In the genomic region with DNA sequence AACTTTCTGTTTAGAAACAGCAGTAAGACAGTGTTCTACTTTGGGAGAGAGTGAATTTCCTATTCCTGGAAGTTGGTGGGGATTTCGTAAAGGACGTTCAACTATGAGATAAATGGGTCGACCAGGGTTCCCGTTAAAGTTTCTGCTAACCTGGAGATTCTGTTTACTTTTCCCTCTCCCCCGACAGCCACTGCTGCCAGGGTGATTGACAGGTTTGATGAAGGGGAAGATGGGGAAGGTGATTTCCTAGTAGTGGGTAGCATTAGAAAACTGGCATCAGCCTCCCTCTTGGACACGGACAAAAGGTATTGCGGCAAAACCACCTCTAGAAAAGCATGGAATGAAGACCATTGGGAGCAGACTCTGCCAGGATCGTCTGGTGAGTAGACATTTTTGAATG, we compare ENCODE assay signal across 8 cellular contexts. TPM values are rescaled to one million over a fixed set of nuclear protein-coding genes. Genes with fewer than 3 reads are reported as not detected.
DNase-seq lines count a peak whose midpoint lies in the region; ATAC-seq, FAIRE-seq and TF ChIP-seq lines count a peak whose summit lies in the region.

No MANE protein-coding gene starts in this region.

- H2BK12ac ChIP-seq in mesenchymal stem cell (ENCODE audit: low read length in 2 of 2) = no peak overlapping the region

- H2AFZ ChIP-seq in GM12878 (ENCODE audit: control insufficient read depth, low read depth, low read length) = no peak overlapping the region
- no peak overlapping the region for H2AFZ ChIP-seq in mesenchymal stem cell (ENCODE audit: low read depth, low read length)

- H3K4me3 ChIP-seq in left ventricle myocardium inferior (peak overlapping the region; percentile 89), GM12878 (peak overlapping the region; percentile 91), mesenchymal stem cell (ENCODE audit: insufficient read depth in 1 of 2, low read depth in 1 of 2, low read length in 2 of 2) (peak overlapping the region in 1 of 2 experiments; percentile 96), urinary bladder (ENCODE audit: low read depth, low read length) (peak overlapping the region; percentile 83), adrenal gland (peak overlapping the region in 2 of 4 donors; percentile 72 to 78), prostate gland (peak overlapping the region in 1 of 2 donors; percentile 74)

- peaks cover 30% of the 10 kb centered on the region for H3K4me1 ChIP-seq in left ventricle myocardium inferior
- peaks cover 14% of the 10 kb centered on the region for H3K4me1 ChIP-seq in GM12878 (ENCODE audit: control insufficient read depth, insufficient read depth, low read length)
- peaks cover 6% of the 10 kb centered on the region for H3K4me1 ChIP-seq in mesenchymal stem cell (ENCODE audit: control insufficient read depth, insufficient read depth, low read depth, low read length)
- peaks cover 2% of the 10 kb centered on the region for H3K4me1 ChIP-seq in urinary bladder (ENCODE audit: insufficient read depth)
- peaks cover 17 to 25% of the 10 kb centered on the region in 2 donors for H3K4me1 ChIP-seq in adrenal gland (replicated peaks in 1 of 2)
- H3K4me1 ChIP-seq in prostate gland (replicated peaks) = no peaks in the 10 kb centered on the region

- peaks cover 19% of the 10 kb centered on the region for H3K79me1 ChIP-seq in mesenchymal stem cell (replicated peaks; ENCODE audit: low read length, poor library complexity, severe bottlenecking)

- RAD21 ChIA-PET in GM12878 (lab: Charles Lee; ENCODE audit: unreplicated experiment) = no interaction called here

- H3K9ac ChIP-seq in GM12878 (ENCODE audit: control insufficient read depth, insufficient read depth, low read length) = peak overlapping the region; percentile 93
- peak overlapping the region; percentile 95 for H3K9ac ChIP-seq in mesenchymal stem cell (ENCODE audit: low read length)

- TF ChIP-seq RAD21 in GM12878 (IDR thresholded peaks at IDR 0.05; ENCODE audit: insufficient read depth, low read depth, low read length) = no peak

- WGBS in GM12878 (ENCODE audit: insufficient coverage, insufficient replicate concordance, low lambda C conversion rate, missing lambda C conversion rate) = 42% methylated on average over 8 of the region's 8 CpGs
- WGBS in mesenchymal stem cell = 70% methylated on average over 7 of the region's 8 CpGs
- WGBS in urinary bladder = 57% methylated on average over 8 of the region's 8 CpGs
- WGBS in adrenal gland, 4 donors = 66 to 72% (median 69%) methylated on average over 8 of the region's 8 CpGs
- WGBS in prostate gland = 59% methylated on average over 8 of the region's 8 CpGs

- no peak overlapping the region for H3K27ac ChIP-seq in left ventricle myocardium inferior (replicated peaks)
- no peak overlapping the region for H3K27ac ChIP-seq in GM12878 (ENCODE audit: control insufficient read depth, insufficient read depth)
- no peak overlapping the region for H3K27ac ChIP-seq in mesenchymal stem cell (ENCODE audit: low read length, poor library complexity, severe bottlenecking)
- H3K27ac ChIP-seq in urinary bladder (ENCODE audit: low read depth) = no peak overlapping the region
- no peak overlapping the region for H3K27ac ChIP-seq in adrenal gland
- no peak overlapping the region for H3K27ac ChIP-seq in prostate gland

- POLR2A ChIA-PET in GM12878 (lab: Charles Lee) = interaction anchor here (0.7 to 1.6 kb wide), 3 partner anchors 11 to 349 kb away, joined by 3 to 5 read pairs (median 5); a partner anchor contains a TSS

- H4K91ac ChIP-seq in mesenchymal stem cell (ENCODE audit: low read length) = no peak overlapping the region

- H3K79me2 ChIP-seq in GM12878 (ENCODE audit: control insufficient read depth, insufficient read depth, low read length) = peaks cover 39% of the 10 kb centered on the region

- peak overlapping the region in 1 of 2 experiments; percentile 46 for H3K14ac ChIP-seq in mesenchymal stem cell (ENCODE audit: low read length in 2 of 2)

- intact Hi-C loops in left ventricle myocardium inferior (cut with micrococcal nuclease) = loop anchor here (5.0 kb wide), 1 partner anchor 403 kb away; no protein-coding TSS in a partner anchor
- intact Hi-C loops in left ventricle myocardium superior (cut with micrococcal nuclease) = no loop called here
- intact Hi-C loops in GM12878 (cut with micrococcal nuclease; ENCODE audit: unreplicated experiment) = no loop called here
- intact Hi-C loops in adrenal gland (cut with DNase I) = no loop called here
- intact Hi-C loops in prostate gland (cut with DNase I) = no loop called here

- H2BK5ac ChIP-seq in mesenchymal stem cell (ENCODE audit: low read depth, low read length, poor library complexity, severe bottlenecking) = no peak overlapping the region

- CTCF ChIA-PET in GM12878 (lab: Yijun Ruan, JAX) = interaction anchor here (1.5 kb wide), 1 partner anchor 97 kb away, joined by 7 read pairs; no protein-coding TSS in a partner anchor

- in situ Hi-C loops in GM12878 (cut with MboI) = no loop called here

- no peaks in the 10 kb centered on the region for H4K20me1 ChIP-seq in GM12878 (ENCODE audit: control insufficient read depth, insufficient read depth)

- H3K27me3 ChIP-seq in left ventricle myocardium inferior (ENCODE audit: low read depth) = peaks cover 28% of the 10 kb centered on the region
- peaks cover 8 to 14% of the 10 kb centered on the region in 2 experiments for H3K27me3 ChIP-seq in GM12878 (replicated peaks in 1 of 2; ENCODE audit: control insufficient read depth in 2 of 2, insufficient read depth in 2 of 2, low read length in 1 of 2)
- H3K27me3 ChIP-seq in mesenchymal stem cell (ENCODE audit: control insufficient read depth in 1 of 2, insufficient read depth in 1 of 2, low read length in 2 of 2) = peaks cover 26 to 31% of the 10 kb centered on the region in 2 experiments
- H3K27me3 ChIP-seq in adrenal gland = peaks cover 27% of the 10 kb centered on the region
- H3K27me3 ChIP-seq in prostate gland (replicated peaks; ENCODE audit: insufficient read depth) = peaks cover 17% of the 10 kb centered on the region

- no peak overlapping the region for H2BK15ac ChIP-seq in mesenchymal stem cell (ENCODE audit: low read depth, poor library complexity, severe bottlenecking)

- no peak for TF ChIP-seq EP300 in GM12878 (IDR thresholded peaks at IDR 0.05; ENCODE audit: borderline replicate concordance in 1 of 2, control insufficient read depth in 1 of 2, low read depth in 2 of 2, low read length in 2 of 2)

- BruUV-seq in GM12878 (replicated peaks; lab: Mats Ljungman, UMichigan) = no TSS peak

- H3K9me3 ChIP-seq in left ventricle myocardium inferior (replicated peaks) = no peaks in the 10 kb centered on the region
- H3K9me3 ChIP-seq in GM12878 (replicated peaks; ENCODE audit: control insufficient read depth, insufficient read depth, low read length) = no peaks in the 10 kb centered on the region
- H3K9me3 ChIP-seq in mesenchymal stem cell (ENCODE audit: control insufficient read depth, low read length) = no peaks in the 10 kb centered on the region
- no peaks in the 10 kb centered on the region for H3K9me3 ChIP-seq in adrenal gland (replicated peaks in 1 of 3)
- H3K9me3 ChIP-seq in prostate gland = no peaks in the 10 kb centered on the region

- no peak overlapping the region for H3K4ac ChIP-seq in mesenchymal stem cell (ENCODE audit: low read depth in 1 of 2, low read length in 2 of 2)

- SMC1A ChIA-PET in GM12878 (lab: Charles Lee; ENCODE audit: uncharacterized antibody, unreplicated experiment) = interaction anchor here (0.6 to 1.2 kb wide), 3 partner anchors 12 to 37 kb away, joined by 3 read pairs; no protein-coding TSS in a partner anchor

- no peak overlapping the region for H3K23ac ChIP-seq in mesenchymal stem cell (ENCODE audit: low read length in 2 of 2)

- no peak overlapping the region for H2AK5ac ChIP-seq in mesenchymal stem cell (ENCODE audit: low read length, severe bottlenecking)

- H4K8ac ChIP-seq in mesenchymal stem cell (ENCODE audit: low read length) = no peak overlapping the region

- no peak overlapping the region for H2BK120ac ChIP-seq in mesenchymal stem cell (ENCODE audit: low read depth, low read length)

- no peak overlapping the region for H3K18ac ChIP-seq in mesenchymal stem cell (ENCODE audit: low read depth in 1 of 2, low read length in 2 of 2)

- no peak for TF ChIP-seq CTCF in left ventricle myocardium inferior (IDR thresholded peaks at IDR 0.05; ENCODE audit: borderline replicate concordance)
- no peak for TF ChIP-seq CTCF in GM12878 (IDR thresholded peaks at IDR 0.05 in 2 of 3, conservative IDR thresholded peaks at IDR 0.05 in 1 of 3; ENCODE audit: control insufficient read depth in 2 of 3, extremely low read depth in 1 of 3, insufficient read depth in 1 of 3, low read depth in 3 of 3, low read length in 3 of 3)
- no peak for TF ChIP-seq CTCF in adrenal gland (IDR thresholded peaks at IDR 0.05)
- no peak for TF ChIP-seq CTCF in prostate gland (IDR thresholded peaks at IDR 0.05)

- FAIRE-seq in GM12878 (lab: Jason Lieb, UNC) = no peak

- TF ChIP-seq POLR2A in GM12878 (IDR thresholded peaks at IDR 0.05; ENCODE audit: low read depth, low read length) (no peak), adrenal gland (IDR thresholded peaks at IDR 0.05) (no peak), prostate gland (IDR thresholded peaks at IDR 0.05) (no peak)

- ATAC-seq in left ventricle myocardium superior (no peak), GM12878 (no peak)

- no peak for DNase-seq in left ventricle myocardium inferior
- DNase-seq in left ventricle myocardium superior = no peak
- DNase-seq in GM12878 (ENCODE audit: low read depth, low spot score) = no peak
- no peak for DNase-seq in mesenchymal stem cell
- DNase-seq in adrenal gland = no peak
- DNase-seq in prostate gland (ENCODE audit: low spot score) = no peak
- no peak for DNase-seq in mesenteric fat pad (ENCODE audit: low spot score)

- H3K4me2 ChIP-seq in GM12878 (ENCODE audit: control insufficient read depth, insufficient read depth) = peak overlapping the region; percentile 85
- H3K4me2 ChIP-seq in mesenchymal stem cell (ENCODE audit: low read length, poor library complexity, severe bottlenecking) = peak overlapping the region; percentile 98

- H3K36me3 ChIP-seq in left ventricle myocardium inferior (peaks cover 44% of the 10 kb centered on the region), GM12878 (ENCODE audit: control insufficient read depth in 2 of 2, insufficient read depth in 2 of 2, low read length in 1 of 2) (peaks cover 6 to 24% of the 10 kb centered on the region in 2 experiments), mesenchymal stem cell (ENCODE audit: control insufficient read depth in 1 of 2, insufficient read depth in 2 of 2, low read depth in 1 of 2, low read length in 2 of 2) (peaks cover 10 to 44% of the 10 kb centered on the region in 2 experiments), urinary bladder (ENCODE audit: insufficient read depth) (peaks cover 6% of the 10 kb centered on the region), adrenal gland (replicated peaks in 1 of 2) (peaks cover 0 to 25% of the 10 kb centered on the region in 2 donors), prostate gland (peaks cover 0 to 4% of the 10 kb centered on the region in 2 donors)

RNA-seq across cellular contexts. Expression of a gene that starts 1.3 kb away (rescaled TPM):
- total RNA-seq in left ventricle myocardium inferior (24.2 TPM), left ventricle myocardium superior (26.1 TPM), GM12878 (2014; rRNA removed) (63.4 and 74.9 TPM in 2 replicates), GM12878 (2014; rRNA removed; fragmentation: Illumina TruSeq; extraction: Trizol) (76.4 and 80.8 TPM in 2 replicates), GM12878 (2021) (85.6 and 90.2 TPM in 2 replicates), urinary bladder (11.3 TPM), adrenal gland (10 to 100 TPM; 21.0 to 58.9 (median 33.9) TPM), prostate gland (10 to 100 TPM; 27.3 to 45.7 TPM), mesenteric fat pad (42.3 TPM)
- total RNA-seq in GM12878 (2013; cell fraction: nucleolus; rRNA removed) = 51.6 and 56.9 TPM in 2 replicates
- polyA plus RNA-seq in GM12878 (2011; ENCODE audit: low read depth) = 45.1 TPM
- polyA plus RNA-seq in GM12878 (2011; rRNA removed) (33.6 and 38.2 TPM in 2 replicates), GM12878 (2014; fragmentation: Illumina TruSeq; extraction: Trizol) (87.0 and 94.8 TPM in 2 replicates), GM12878 (2014; fragmentation: Nextera tagmentation; extraction: Ambion mirVana) (10 to 100 TPM; 36.8 to 48.0 TPM), GM12878 (2014; rRNA removed) (64.2 and 91.7 TPM in 2 replicates), GM12878 (2016; fragmentation: Nextera tagmentation; extraction: Ambion mirVana) (100 to 1,000 TPM; 105 to 110 TPM), urinary bladder (46.0 TPM), adrenal gland (10 to 100 TPM; 43.7 to 68.2 (median 47.8) TPM)
- 33.5 and 35.9 TPM in 2 replicates for polyA plus RNA-seq in GM12878 (2011; cell fraction: cytosol; rRNA removed)
- 17.6 and 30.8 TPM in 2 replicates for polyA plus RNA-seq in GM12878 (2011; cell fraction: nucleus; rRNA removed)
- 65.2 and 88.3 TPM in 2 replicates for polyA plus RNA-seq in GM12878 (2012)
- polyA minus RNA-seq in GM12878 (2011; rRNA and poly(A)+ RNA removed) = 25.5 and 40.6 TPM in 2 replicates
- polyA minus RNA-seq in GM12878 (2011; cell fraction: cytosol; rRNA and poly(A)+ RNA removed) = 21.2 and 25.7 TPM in 2 replicates
- 11.4 and 22.5 TPM in 2 replicates for polyA minus RNA-seq in GM12878 (2011; cell fraction: nucleus; rRNA and poly(A)+ RNA removed)
- 57.8 TPM for polyA plus RNA-seq in mesenchymal stem cell (2013, experiment 1 of 2)
- polyA plus RNA-seq in mesenchymal stem cell (2013, experiment 2 of 2) = 57.0 TPM

RNA-seq across cellular contexts. Expression of a gene that starts 12.8 kb away (rescaled TPM):
- not detected for total RNA-seq in left ventricle myocardium inferior
- total RNA-seq in left ventricle myocardium superior = not detected
- not detected in 2 replicates for total RNA-seq in GM12878 (2013; cell fraction: nucleolus; rRNA removed)
- total RNA-seq in GM12878 (2014; rRNA removed) = not detected in 2 replicates
- not detected in 2 replicates for total RNA-seq in GM12878 (2014; rRNA removed; fragmentation: Illumina TruSeq; extraction: Trizol)
- not detected in 2 replicates for total RNA-seq in GM12878 (2021)
- not detected for polyA plus RNA-seq in GM12878 (2011; ENCODE audit: low read depth)
- polyA plus RNA-seq in GM12878 (2011; rRNA removed) = not detected in 2 replicates
- polyA plus RNA-seq in GM12878 (2011; cell fraction: cytosol; rRNA removed) = not detected in 2 replicates
- not detected in 2 replicates for polyA plus RNA-seq in GM12878 (2011; cell fraction: nucleus; rRNA removed)
- polyA plus RNA-seq in GM12878 (2012) = 0.07 and 0.21 TPM in 2 replicates
- polyA plus RNA-seq in GM12878 (2014; fragmentation: Illumina TruSeq; extraction: Trizol) = not detected in 2 replicates
- polyA plus RNA-seq in GM12878 (2014; fragmentation: Nextera tagmentation; extraction: Ambion mirVana) = not detected
- not detected in 2 replicates for polyA plus RNA-seq in GM12878 (2014; rRNA removed)
- polyA plus RNA-seq in GM12878 (2016; fragmentation: Nextera tagmentation; extraction: Ambion mirVana) = not detected
- not detected in 2 replicates for polyA minus RNA-seq in GM12878 (2011; rRNA and poly(A)+ RNA removed)
- not detected in 2 replicates for polyA minus RNA-seq in GM12878 (2011; cell fraction: cytosol; rRNA and poly(A)+ RNA removed)
- not detected in 2 replicates for polyA minus RNA-seq in GM12878 (2011; cell fraction: nucleus; rRNA and poly(A)+ RNA removed)
- polyA plus RNA-seq in mesenchymal stem cell (2013, experiment 1 of 2) = not detected
- polyA plus RNA-seq in mesenchymal stem cell (2013, experiment 2 of 2) = not detected
- 0.05 TPM for total RNA-seq in urinary bladder
- not detected for polyA plus RNA-seq in urinary bladder
- total RNA-seq in adrenal gland = not detected
- polyA plus RNA-seq in adrenal gland = not detected
- total RNA-seq in prostate gland = not detected
- not detected for total RNA-seq in mesenteric fat pad
